In the genomic region with DNA sequence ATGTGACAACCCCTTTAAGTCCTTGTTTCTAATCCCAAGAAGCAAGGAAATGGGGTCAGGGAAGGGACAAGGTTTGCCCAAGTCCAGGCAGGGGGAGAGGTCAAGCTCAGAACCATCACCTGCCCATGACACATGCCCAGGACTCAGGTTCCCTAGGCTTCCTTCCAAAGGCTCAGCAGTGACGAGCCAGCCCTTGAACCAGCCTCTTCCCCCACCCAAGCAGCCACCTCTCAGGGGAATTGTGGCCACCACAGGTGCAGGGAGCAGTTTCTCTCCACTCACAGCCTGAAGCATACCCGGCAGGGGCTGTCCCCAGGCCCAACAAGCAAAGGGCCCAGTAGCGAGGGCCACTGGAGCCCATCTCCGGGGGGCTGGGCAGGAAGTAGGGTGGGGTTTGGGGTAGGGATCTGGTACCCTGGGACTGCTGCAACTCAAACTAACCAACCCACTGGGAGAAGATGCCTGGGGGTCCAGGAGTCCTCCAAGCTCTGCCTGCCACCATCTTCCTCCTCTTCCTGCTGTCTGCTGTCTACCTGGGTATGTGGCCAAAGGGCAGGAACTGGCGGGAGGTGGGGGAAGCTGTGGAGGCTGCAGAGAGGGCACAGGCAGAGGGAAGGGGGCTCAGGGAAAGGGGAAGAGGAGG, we compare ENCODE assay signal across 8 cellular contexts. TPM values are rescaled to one million over a fixed set of nuclear protein-coding genes. Genes with fewer than 3 reads are reported as not detected.
DNase-seq lines count a peak whose midpoint lies in the region; ATAC-seq lines count a peak whose summit lies in the region.

A gene (plus strand): TSS at position 433 of the 643 bp plus-strand sequence. CDS start 26 bp downstream, at position 459.

- H3K9me3 Mint-ChIP-seq in activated T-cell treated with anti-CD3 and anti-CD28 coated beads, Interleukin-2, amount 50 U/mL, for 72 hours: no peaks in the 10 kb centered on the region

- peak within 1 kb of the TSS; percentile 54 to 78 for H3K4me3 Mint-ChIP-seq in activated T-cell treated with anti-CD3 and anti-CD28 coated beads, Interleukin-2, amount 50 U/mL, for 72 hours

- peak; percentile 56 for ATAC-seq in HG02970 (IDR thresholded peaks at IDR 0.05; ENCODE audit: low FRiP score, unreplicated experiment)
- ATAC-seq in activated T-cell treated with anti-CD3 and anti-CD28 coated beads, Interleukin-2, amount 50 U/mL, for 72 hours (replicated peaks in 1 of 2): peak; percentile 2 to 8

- H3K27me3 Mint-ChIP-seq in activated T-cell treated with anti-CD3 and anti-CD28 coated beads, Interleukin-2, amount 50 U/mL, for 72 hours (ENCODE audit: low read depth): no peaks in the 10 kb centered on the region

- DNase-seq in stimulated activated CD4-positive, alpha-beta T cell treated with anti-CD3 and anti-CD28 coated beads, Interleukin-15, amount 100 ng/mL, for 24 hours: peak; percentile 33
- DNase-seq in stimulated activated CD4-positive, alpha-beta T cell treated with anti-CD3 and anti-CD28 coated beads, Interleukin-2, amount 100 ng/mL, for 48 hours: no peak
- peak in 1 of 2 donors; percentile 37 for DNase-seq in activated T-cell treated with anti-CD3 and anti-CD28 coated beads, Interleukin-2, amount 50 U/mL, for 72 hours
- no peak for DNase-seq in putamen (ENCODE audit: low spot score)
- DNase-seq in stimulated activated CD4-positive, alpha-beta T cell treated with anti-CD3 and anti-CD28 coated beads, Interleukin-2, amount 100 ng/mL, for 24 hours: no peak
- DNase-seq in SIG-M5 (lab: John Stamatoyannopoulos, UW): no peak
- DNase-seq in MV-4-11 (lab: John Stamatoyannopoulos, UW): no peak

- peaks cover 59% of the 10 kb centered on the region for H3K4me1 Mint-ChIP-seq in activated T-cell treated with anti-CD3 and anti-CD28 coated beads, Interleukin-2, amount 50 U/mL, for 72 hours (ENCODE audit: low read depth)

- no peaks in the 10 kb centered on the region for H3K36me3 Mint-ChIP-seq in activated T-cell treated with anti-CD3 and anti-CD28 coated beads, Interleukin-2, amount 50 U/mL, for 72 hours (ENCODE audit: insufficient read depth in 2 of 2)

- H3K27ac Mint-ChIP-seq in activated T-cell treated with anti-CD3 and anti-CD28 coated beads, Interleukin-2, amount 50 U/mL, for 72 hours: peak within 1 kb of the TSS; percentile 90

RNA-seq across cellular contexts. Expression of the gene that starts here (rescaled TPM):
- 10 to 100 TPM; 12.3 to 27.5 TPM for total RNA-seq in activated T-cell treated with anti-CD3 and anti-CD28 coated beads, Interleukin-2, amount 50 U/mL, for 72 hours
